13 cellular contexts compared by ENCODE assay signal in genomic region chr2:159963700-159964099, GRCh38. TPM values are rescaled to one million over a fixed set of nuclear protein-coding genes. Genes with fewer than 3 reads are reported as not detected.
DNase-seq lines count a peak whose midpoint lies in the region; ATAC-seq, FAIRE-seq and TF ChIP-seq lines count a peak whose summit lies in the region.
"Had no signal": no experiment of that assay in that cellular context is flagged by ENCODE, and none has a peak within 500 bp of the region (broad histone marks: within the 10 kb centered on the region; RNA-seq: fewer than 3 reads in every experiment).

No MANE protein-coding gene starts in this region.

- 87 to 95% (median 91%) methylated on average over 7 of the region's 7 CpGs for WGBS in stomach, 5 donors

- intact Hi-C loops in stomach (cut with DNase I; ENCODE audit: low total_unique reads): no loop called here

- TF ChIP-seq POLR2A in stomach (IDR thresholded peaks at IDR 0.05): no peak

- ATAC-seq in GM18861 (IDR thresholded peaks at IDR 0.05; ENCODE audit: unreplicated experiment) (peak; percentile 83), GM21515 (IDR thresholded peaks at IDR 0.05; ENCODE audit: unreplicated experiment) (peak; percentile 70), HG03060 (IDR thresholded peaks at IDR 0.05; ENCODE audit: low read depth, unreplicated experiment) (peak; percentile 70)

- no peak for FAIRE-seq in HTR-8/SVneo (lab: Jason Lieb, UNC)

- H3K36me3 ChIP-seq in stomach: peaks cover 0 to 3% (median 0%) of the 10 kb centered on the region in 4 donors
- H3K36me3 ChIP-seq: transverse colon had no signal

- DNase-seq in NOMO-1 treated with DMSO at 0.1 percent for 48 hours (lab: John Stamatoyannopoulos, UW; ENCODE audit: unreplicated experiment) (peak; percentile 62), HTR-8/SVneo (ENCODE audit: insufficient read length, low spot score) (no peak), SK-N-DZ (ENCODE audit: low spot score) (no peak), DMS114 treated with DMSO at 0.1 percent for 48 hours (lab: John Stamatoyannopoulos, UW; ENCODE audit: unreplicated experiment) (no peak), stomach (no peak)
- DNase-seq: activated CD4-positive, alpha-beta T cell treated with anti-CD3 and anti-CD28 coated beads, Interleukin-2, amount 50 U/mL, for 48 hours; activated naive CD4-positive, alpha-beta T cell treated with anti-CD3 and anti-CD28 coated beads, Interleukin-2, amount 50 U/mL, for 16 hours; CD4-positive, CD25-positive, alpha-beta regulatory T cell; NCI-H774; transverse colon had no signal

- H3K27ac ChIP-seq in stomach: no peak overlapping the region
- H3K27ac ChIP-seq: transverse colon had no signal

- H3K4me1 ChIP-seq in stomach: peaks cover 0 to 5% (median 0%) of the 10 kb centered on the region in 4 donors

- no peaks in the 10 kb centered on the region for H3K27me3 ChIP-seq in stomach
- H3K27me3 ChIP-seq: transverse colon had no signal

- no peak overlapping the region for H3K4me3 ChIP-seq in stomach
- H3K4me3 ChIP-seq: transverse colon had no signal

- TF ChIP-seq EP300 in stomach (IDR thresholded peaks at IDR 0.05): no peak

- no peak for TF ChIP-seq CTCF in stomach (IDR thresholded peaks at IDR 0.05)

- H3K9me3 ChIP-seq in stomach: no peaks in the 10 kb centered on the region
- H3K9me3 ChIP-seq: transverse colon had no signal

RNA-seq across cellular contexts. Expression of gene LY75, which starts 59.1 kb away (rescaled TPM):
- polyA plus RNA-seq in SK-N-DZ (2014; cell fraction: cytosol; rRNA removed): not detected in 2 replicates
- not detected in 2 replicates for polyA plus RNA-seq in SK-N-DZ (2014; cell fraction: nucleus; rRNA removed)
- total RNA-seq in stomach: 10 to 100 TPM in 2 of 5 donors, 1 to 10 TPM in 2, not detected in 1; 4.5 to 26.8 (median 12.9) TPM
- 1 to 10 TPM; 1.4 to 4.3 (median 3.1) TPM for polyA plus RNA-seq in stomach
